Comparison of ENCODE assay signal across 32 cellular contexts in the genomic region with DNA sequence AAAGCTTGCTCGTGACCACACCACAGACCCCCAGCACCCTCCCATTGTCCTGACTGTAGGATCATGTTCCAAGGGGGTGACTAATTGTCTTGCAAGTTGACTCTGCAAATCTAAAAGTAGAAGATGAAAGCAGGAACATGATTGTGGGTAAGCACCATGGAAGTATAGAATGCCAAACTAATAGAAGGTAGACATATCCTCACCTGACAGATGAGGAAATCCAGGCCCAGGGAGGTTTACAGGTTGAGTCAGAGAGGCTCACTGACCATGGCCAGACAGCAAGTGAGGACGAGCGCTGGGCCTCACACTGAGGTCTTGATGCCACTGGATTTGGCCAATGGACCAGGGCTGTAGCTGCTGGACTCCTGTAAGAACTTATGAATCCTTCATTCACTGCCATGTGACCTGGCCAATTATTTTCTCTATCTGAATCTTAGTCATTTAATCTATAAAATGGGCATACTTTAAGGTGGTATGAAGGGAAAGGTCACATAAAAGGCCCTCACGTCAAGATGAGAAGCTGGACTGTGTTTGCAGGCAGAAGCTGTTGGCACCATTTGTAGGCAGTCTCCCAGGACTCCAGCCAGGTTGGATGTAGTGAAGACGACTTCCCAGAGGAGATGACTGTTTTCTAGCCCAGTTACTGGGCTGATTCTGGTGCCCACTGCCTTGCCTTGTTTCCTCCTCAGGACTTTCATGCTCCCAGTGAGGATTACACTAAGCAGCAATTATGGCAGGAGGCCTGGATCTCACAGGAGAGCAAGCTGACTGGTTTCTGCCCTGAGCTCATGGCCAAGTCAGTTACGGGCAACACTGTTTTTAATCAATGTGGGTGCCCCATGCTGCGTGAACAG. TPM values are rescaled to one million over a fixed set of nuclear protein-coding genes. Genes with fewer than 3 reads are reported as not detected.
"Had no signal": no experiment of that assay in that cellular context is flagged by ENCODE, and none has a peak within 500 bp of the region (broad histone marks: within the 10 kb centered on the region; RNA-seq: fewer than 3 reads in every experiment).

No MANE protein-coding gene starts in this region.

- H3K36me3 ChIP-seq: ascending aorta, cardiac muscle cell, WERI-Rb-1 had no signal

- DNase-seq: activated CD4-positive, alpha-beta memory T cell treated with anti-CD3 and anti-CD28 coated beads, Interleukin-2, amount 10 ng/mL, durations not matched to agents 7 days and 5 days; activated CD4-positive, alpha-beta T cell treated with anti-CD3 and anti-CD28 coated beads for 1 hour; activated CD4-positive, alpha-beta T cell treated with anti-CD3 and anti-CD28 coated beads for 48 hours; activated CD4-positive, CD25-positive, alpha-beta regulatory T cell; activated CD8-positive, alpha-beta memory T cell treated with anti-CD3 and anti-CD28 coated beads for 24 hours; activated gamma-delta T cell; activated naive CD4-positive, alpha-beta T cell treated with Interleukin-2 at 50 U/mL for 16 hours; activated naive CD8-positive, alpha-beta T cell treated with anti-CD3 and anti-CD28 coated beads, Interleukin-2, amount 10 ng/mL, durations not matched to agents 7 days and 5 days; activated T-cell treated with anti-CD3 and anti-CD28 coated beads, Interleukin-2, amount 50 U/mL, for 24 hours; amygdala; NCI-H1048; NCI-H1105 treated with DMSO at 0.1 percent for 48 hours; NCI-H1436; NCI-H1694; NCI-H1930; NCI-H2081 treated with DMSO at 0.1 percent for 48 hours; NCI-H345; NCI-H510A; NCI-H526; NCI-H748 treated with DMSO at 0.1 percent for 48 hours; PC-9; Right ventricle myocardium superior; SW 1271; T-helper 1 cell; T-helper 2 cell; T-helper 9 cell; WERI-Rb-1 had no signal

- H3K27me3 ChIP-seq: ascending aorta, cardiac muscle cell had no signal

- H3K27ac ChIP-seq: ascending aorta, cardiac muscle cell, PC-9, WERI-Rb-1 had no signal

- H3K4me3 ChIP-seq: ascending aorta, cardiac muscle cell, K562, PC-9 had no signal

- H3K4me1 ChIP-seq: ascending aorta had no signal

- H3K9me3 ChIP-seq: ascending aorta had no signal

RNA-seq across cellular contexts. Expression of gene GAB4, which starts 54.6 kb away (rescaled TPM):
- total RNA-seq: activated CD4-positive, alpha-beta memory T cell treated with anti-CD3 and anti-CD28 coated beads, Interleukin-2, amount 10 ng/mL, durations not matched to agents 7 days and 5 days; activated naive CD8-positive, alpha-beta T cell treated with anti-CD3 and anti-CD28 coated beads, Interleukin-2, amount 10 ng/mL, durations not matched to agents 7 days and 5 days; ascending aorta; cardiac muscle cell; MCF 10A; OCI-LY7; PC-9; Right ventricle myocardium superior had no signal
